In the genomic region with DNA sequence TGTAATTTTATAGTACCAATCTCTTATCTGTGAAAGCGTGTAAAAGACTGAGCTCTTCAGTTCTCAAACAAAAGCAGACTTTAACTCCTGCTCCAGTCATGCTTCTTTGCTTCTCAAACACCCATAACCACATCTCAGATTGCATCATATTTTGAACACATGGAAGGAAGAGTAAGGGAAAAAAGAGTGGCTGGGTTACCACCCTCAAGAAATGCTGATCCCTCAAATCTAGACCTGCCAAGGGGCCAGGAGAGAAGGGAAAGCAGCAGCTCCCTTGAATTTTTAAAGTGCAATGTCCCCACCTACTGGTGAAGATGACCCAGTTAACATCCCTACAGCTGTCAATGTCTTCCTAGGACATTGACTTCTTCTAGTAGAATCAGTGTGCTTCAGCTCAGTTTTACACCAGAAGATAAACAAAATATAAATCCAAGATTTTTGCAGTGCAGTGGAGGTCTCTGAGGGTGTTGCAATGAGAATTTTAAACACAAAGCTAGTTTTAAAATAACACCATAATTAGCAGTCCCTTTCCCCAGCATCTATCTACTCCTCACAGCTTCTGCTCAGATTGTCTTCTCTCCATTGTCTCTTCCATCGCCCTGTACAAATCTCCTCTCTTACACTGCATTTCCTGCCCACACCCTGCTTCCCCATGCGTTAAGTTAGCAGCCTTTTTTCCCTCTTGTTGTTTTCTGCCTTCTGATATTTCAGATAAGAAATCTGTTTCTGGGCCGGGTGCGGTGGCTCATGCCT, we compare ENCODE assay signal across 8 cellular contexts. TPM values are rescaled to one million over a fixed set of nuclear protein-coding genes. Genes with fewer than 3 reads are reported as not detected.
DNase-seq lines count a peak whose midpoint lies in the region; ATAC-seq and TF ChIP-seq lines count a peak whose summit lies in the region.

No MANE protein-coding gene starts in this region.

- H3K4me3 Mint-ChIP-seq in central memory CD8-positive, alpha-beta T cell = no peak overlapping the region

- no peak for TF ChIP-seq EP300 in Ishikawa (IDR thresholded peaks at IDR 0.05; ENCODE audit: borderline replicate concordance)

- TF ChIP-seq CTCF in Peyer's patch (IDR thresholded peaks at IDR 0.05) (peak; percentile 40 to 78 (median 62)), thoracic aorta (IDR thresholded peaks at IDR 0.05) (peak; percentile 15)

- no peaks in the 10 kb centered on the region for H3K36me3 Mint-ChIP-seq in central memory CD8-positive, alpha-beta T cell (ENCODE audit: insufficient read depth)

- no peaks in the 10 kb centered on the region for H3K27me3 ChIP-seq in Peyer's patch
- no peaks in the 10 kb centered on the region for H3K27me3 ChIP-seq in thoracic aorta (replicated peaks; ENCODE audit: insufficient read depth)

- H3K9me3 ChIP-seq in Peyer's patch (no peaks in the 10 kb centered on the region), thoracic aorta (no peaks in the 10 kb centered on the region)

- H3K27ac Mint-ChIP-seq in central memory CD8-positive, alpha-beta T cell (ENCODE audit: low read depth) = peak overlapping the region; percentile 54

- H3K27ac ChIP-seq in Peyer's patch (no peak overlapping the region), thoracic aorta (no peak overlapping the region)

- H3K4me3 ChIP-seq in Peyer's patch = no peak overlapping the region
- H3K4me3 ChIP-seq in thoracic aorta = no peak overlapping the region

- TF ChIP-seq POLR2A in Peyer's patch (IDR thresholded peaks at IDR 0.05) = no peak

- DNase-seq in SIG-M5 treated with dmso at 0.1 percent for 504 hours (lab: John Stamatoyannopoulos, UW; ENCODE audit: unreplicated experiment) (peak; percentile 57), SIG-M5 (lab: John Stamatoyannopoulos, UW) (no peak), Peyer's patch (peak in 1 of 3 donors; percentile 66), kidney tubule cell (ENCODE audit: low spot score) (peak; percentile 62), thoracic aorta (ENCODE audit: low spot score) (no peak)
- no peak for DNase-seq in central memory CD8-positive, alpha-beta T cell (ENCODE audit: low spot score in 2 of 2)

- no peaks in the 10 kb centered on the region for H3K9me3 Mint-ChIP-seq in central memory CD8-positive, alpha-beta T cell

- H3K4me1 Mint-ChIP-seq in central memory CD8-positive, alpha-beta T cell = no peaks in the 10 kb centered on the region

- no peaks in the 10 kb centered on the region for H3K36me3 ChIP-seq in Peyer's patch
- no peaks in the 10 kb centered on the region for H3K36me3 ChIP-seq in thoracic aorta

- H3K4me1 ChIP-seq in Peyer's patch = no peaks in the 10 kb centered on the region
- H3K4me1 ChIP-seq in thoracic aorta (ENCODE audit: control insufficient read depth in 1 of 2, low read depth in 2 of 2) = no peaks in the 10 kb centered on the region

- ATAC-seq in central memory CD8-positive, alpha-beta T cell (replicated peaks; ENCODE audit: extremely low read depth, poor library complexity, severe bottlenecking) = peak; percentile 49
- ATAC-seq in thoracic aorta (ENCODE audit: insufficient number of reproducible peaks, low FRiP score, low read depth) = no peak
- ATAC-seq in HG03469 (IDR thresholded peaks at IDR 0.05; ENCODE audit: unreplicated experiment) = no peak

- TF ChIP-seq RAD21 in Ishikawa (IDR thresholded peaks at IDR 0.05; ENCODE audit: low read depth) = peak; percentile 44

- peaks cover 82% of the 10 kb centered on the region for H3K27me3 Mint-ChIP-seq in central memory CD8-positive, alpha-beta T cell

TF ChIP-seq in Ishikawa, 13 proteins besides CTCF, POLR2A, EP300 and RAD21:
- TF ChIP-seq USF1 (IDR thresholded peaks at IDR 0.05) = no peak
- TF ChIP-seq REST (IDR thresholded peaks at IDR 0.05; ENCODE audit: low read depth) = no peak
- no peak for TF ChIP-seq YY1 (IDR thresholded peaks at IDR 0.05; ENCODE audit: low read depth)
- TF ChIP-seq NFIC (IDR thresholded peaks at IDR 0.05) = no peak
- TF ChIP-seq TCF12 (IDR thresholded peaks at IDR 0.05; ENCODE audit: low read depth) = no peak
- TF ChIP-seq FOXM1 (IDR thresholded peaks at IDR 0.05; ENCODE audit: borderline replicate concordance, low read depth) = no peak
- TF ChIP-seq TEAD4 (IDR thresholded peaks at IDR 0.05) = no peak
- TF ChIP-seq TAF1 (IDR thresholded peaks at IDR 0.05; ENCODE audit: low read depth) = no peak
- no peak for TF ChIP-seq EGR1 (IDR thresholded peaks at IDR 0.05)
- TF ChIP-seq CEBPB (IDR thresholded peaks at IDR 0.05) = no peak
- TF ChIP-seq, protein P1, sequence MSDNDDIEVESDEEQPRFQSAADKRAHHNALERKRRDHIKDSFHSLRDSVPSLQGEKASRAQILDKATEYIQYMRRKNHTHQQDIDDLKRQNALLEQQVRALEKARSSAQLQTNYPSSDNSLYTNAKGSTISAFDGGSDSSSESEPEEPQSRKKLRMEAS (IDR thresholded peaks at IDR 0.05) = no peak
- TF ChIP-seq ZBTB7A (IDR thresholded peaks at IDR 0.05; ENCODE audit: low read depth) = no peak
- no peak for TF ChIP-seq CREB1 (IDR thresholded peaks at IDR 0.05; ENCODE audit: low read depth)
TF ChIP-seq in Ishikawa: peak in this region for 0.

RNA-seq across cellular contexts. Expression of gene HLA-DQB2, which starts 22.6 kb away (rescaled TPM):
- not detected for total RNA-seq in Peyer's patch
- total RNA-seq in thoracic aorta = 1 to 10 TPM in 1 of 2 donors, not detected in 1; 2.4 TPM

RNA-seq across cellular contexts. Expression of gene HLA-DOB, which starts 30.8 kb away (rescaled TPM):
- total RNA-seq in Peyer's patch (10 to 100 TPM in 1 of 4 donors, 1 to 10 TPM in 2, under 1 TPM in 1; 0.88 to 13.2 (median 4.2) TPM), thoracic aorta (under 1 TPM in 1 of 2 donors, not detected in 1; 0.54 TPM)

RNA-seq across cellular contexts. Expression of gene HLA-DQA2, which starts 44.8 kb away (rescaled TPM):
- total RNA-seq in Peyer's patch (1 to 10 TPM in 1 of 4 donors, not detected in 3; 2.5 TPM), thoracic aorta (1 to 10 TPM in 1 of 2 donors, under 1 TPM in 1; 0.85 to 1.4 TPM)

RNA-seq across cellular contexts. Expression of gene TAP2, which starts 52.6 kb away (rescaled TPM):
- 10 to 100 TPM; 16.5 to 53.2 (median 39.4) TPM for total RNA-seq in Peyer's patch
- total RNA-seq in thoracic aorta = 10 to 100 TPM in 1 of 2 donors, 1 to 10 TPM in 1; 9.6 to 17.3 TPM

RNA-seq across cellular contexts. Expression of gene PSMB8, which starts 57.9 kb away (rescaled TPM):
- 100 to 1,000 TPM in 2 of 4 donors, 10 to 100 TPM in 2; 48.1 to 104 (median 96.0) TPM for total RNA-seq in Peyer's patch
- total RNA-seq in thoracic aorta = 10 to 100 TPM; 28.4 to 43.3 TPM

Comparison
In these comparisons a context has a peak if more than half of its experiments do, and no peak if none do; other contexts are left out.
1. DNase-seq: peak in SIG-M5 treated with dmso at 0.1 percent for 504 hours (single experiment) and kidney tubule cell (single experiment); none in SIG-M5 (single experiment), central memory CD8-positive, alpha-beta T cell (0 of 2) and thoracic aorta (single experiment).